Comparison of ENCODE assay signal across 12 cellular contexts in genomic region chr6:91653954-91654843, GRCh38.
A peak's percentile ranks its signal among the peaks of the same experiment; 100 is the strongest.
DNase-seq lines count a peak whose midpoint lies in the region; ATAC-seq and TF ChIP-seq lines count a peak whose summit lies in the region.
"Had no signal": no experiment of that assay in that cellular context is flagged by ENCODE, and none has a peak within 500 bp of the region (broad histone marks: within the 10 kb centered on the region; RNA-seq: fewer than 3 reads in every experiment).

No MANE protein-coding gene starts in this region.

- intact Hi-C loops in stomach (cut with DNase I; ENCODE audit: low total_unique reads): no loop called here

- no peaks in the 10 kb centered on the region for H3K36me3 ChIP-seq in HEK293 (ENCODE audit: control insufficient read depth in 2 of 2, insufficient read depth in 1 of 2, low read length in 2 of 2)
- no peaks in the 10 kb centered on the region for H3K36me3 ChIP-seq in WERI-Rb-1
- no peaks in the 10 kb centered on the region for H3K36me3 ChIP-seq in stomach
- H3K36me3 ChIP-seq: esophagus muscularis mucosa, Peyer's patch had no signal

- H3K4me1 ChIP-seq in HEK293 (ENCODE audit: control insufficient read depth, insufficient read depth, low read length) (no peaks in the 10 kb centered on the region), stomach (no peaks in the 10 kb centered on the region)
- H3K4me1 ChIP-seq: esophagus muscularis mucosa, Peyer's patch had no signal

- DNase-seq in NCI-H2081 (lab: John Stamatoyannopoulos, UW): peak; percentile 72 to 92
- DNase-seq in WERI-Rb-1: peak; percentile 61
- peak; percentile 32 for DNase-seq in myocyte (ENCODE audit: low read depth)
- no peak for DNase-seq in erythroblast (lab: John Stamatoyannopoulos, UW)
- no peak for DNase-seq in stomach
- DNase-seq: activated naive CD4-positive, alpha-beta T cell treated with anti-CD3 and anti-CD28 coated beads for 36 hours; Peyer's patch; T1000 had no signal

- POLR2A ChIA-PET in HEK293 (lab: Yijun Ruan, JAX): no interaction called here

- 23 to 33% (median 28%) methylated on average over 7 of the region's 7 CpGs for WGBS in stomach, 5 donors

- ATAC-seq in HG03571 (IDR thresholded peaks at IDR 0.05; ENCODE audit: unreplicated experiment) (no peak), GM21737 (IDR thresholded peaks at IDR 0.05; ENCODE audit: unreplicated experiment) (no peak)

- H3K27ac ChIP-seq in HEK293 (ENCODE audit: extremely low read depth, low read depth, low read length) (no peak overlapping the region), WERI-Rb-1 (peak overlapping the region; percentile 39), stomach (no peak overlapping the region)
- H3K27ac ChIP-seq: esophagus muscularis mucosa, Peyer's patch had no signal

- H3K27me3 ChIP-seq in WERI-Rb-1 (ENCODE audit: insufficient read depth, low read depth, severe bottlenecking) (no peaks in the 10 kb centered on the region), stomach (no peaks in the 10 kb centered on the region)
- H3K27me3 ChIP-seq: Peyer's patch had no signal

- H3K9me3 ChIP-seq in HEK293 (ENCODE audit: control insufficient read depth, insufficient read depth, low read depth, low read length) (no peaks in the 10 kb centered on the region), WERI-Rb-1 (ENCODE audit: severe bottlenecking) (no peaks in the 10 kb centered on the region), stomach (no peaks in the 10 kb centered on the region)
- H3K9me3 ChIP-seq: esophagus muscularis mucosa, Peyer's patch had no signal

- TF ChIP-seq CTCF in HEK293 (tag by site-specific recombination; IDR thresholded peaks at IDR 0.05) (no peak), WERI-Rb-1 (IDR thresholded peaks at IDR 0.05; ENCODE audit: low read depth, low read length) (no peak), stomach (IDR thresholded peaks at IDR 0.05) (no peak)

- TF ChIP-seq POLR2A in erythroblast (IDR thresholded peaks at IDR 0.05; ENCODE audit: low read length): no peak
- TF ChIP-seq POLR2A in stomach (IDR thresholded peaks at IDR 0.05): no peak

- H3K4me3 ChIP-seq in HEK293 (ENCODE audit: low read depth, low read length): no peak overlapping the region
- H3K4me3 ChIP-seq in WERI-Rb-1 (ENCODE audit: low read depth, low read length): peak overlapping the region; percentile 36
- H3K4me3 ChIP-seq in stomach: no peak overlapping the region
- H3K4me3 ChIP-seq: esophagus muscularis mucosa, Peyer's patch had no signal

- CTCF ChIA-PET in HEK293 (lab: Yijun Ruan, JAX): interaction anchor here (0.8 kb wide), 1 partner anchor 60 kb away, joined by 3 read pairs; no protein-coding TSS in a partner anchor

- no peak for TF ChIP-seq EP300 in stomach (IDR thresholded peaks at IDR 0.05)

TF ChIP-seq in HEK293, 187 proteins besides CTCF, POLR2A, EP300 and RAD21:
- no peak for TF ChIP-seq ZNF239 (tag by site-specific recombination; IDR thresholded peaks at IDR 0.05)
- TF ChIP-seq SCRT2 (tag by site-specific recombination; IDR thresholded peaks at IDR 0.05): peak; percentile 29; the same call in 1 of the 2 replicates
- 0 out of 2 replicates have a peak, but pooled peaks have one; percentile 59 for TF ChIP-seq SCRT1 (tag by site-specific recombination; IDR thresholded peaks at IDR 0.05; ENCODE audit: borderline replicate concordance)
- TF ChIP-seq ZNF19 (tag by site-specific recombination; IDR thresholded peaks at IDR 0.05; ENCODE audit: low read depth): no peak

Comparison
In these comparisons a context has a peak if more than half of its experiments do, and no peak if none do; other contexts are left out.
1. DNase-seq: peak in NCI-H2081 (2 of 2), WERI-Rb-1 (single experiment) and myocyte (single experiment); none in erythroblast (0 of 2) and stomach (single experiment).